ENCODE assay signal across 8 cellular contexts in the genomic region with DNA sequence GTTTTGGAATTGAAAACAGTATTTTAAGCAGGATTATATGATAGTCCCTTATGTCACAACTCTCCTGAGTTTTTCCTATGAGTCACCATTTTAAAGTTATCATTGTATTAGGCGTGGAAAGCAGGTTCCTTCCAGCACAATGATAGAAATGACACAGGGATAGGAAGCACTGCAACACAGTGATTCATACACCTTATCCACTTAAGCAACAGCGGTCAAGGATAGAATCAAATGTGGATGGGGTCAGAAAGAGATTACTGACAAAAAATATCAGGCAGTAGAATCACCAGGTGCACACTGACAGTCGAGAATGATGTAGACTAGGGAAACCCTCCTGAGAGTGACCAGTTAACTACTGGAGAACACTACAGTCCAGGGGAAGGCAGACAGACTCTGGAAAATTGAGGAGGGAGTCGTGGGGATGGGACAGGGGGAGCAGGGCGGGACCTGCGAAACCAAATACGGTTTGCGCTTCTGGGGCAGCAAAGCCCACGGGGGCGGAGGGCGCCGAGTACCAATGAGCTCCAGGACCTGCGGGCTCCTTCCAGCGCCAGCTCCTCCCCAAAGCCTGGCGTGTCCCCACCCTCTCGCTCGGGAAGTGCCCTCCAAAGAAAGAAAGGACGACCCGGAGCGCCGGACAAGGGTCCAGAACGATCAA. TPM values are rescaled to one million over a fixed set of nuclear protein-coding genes. Genes with fewer than 3 reads are reported as not detected.
A peak's percentile ranks its signal among the peaks of the same experiment; 100 is the strongest.
DNase-seq lines count a peak whose midpoint lies in the region; ATAC-seq lines count a peak whose summit lies in the region.

No MANE protein-coding gene starts in this region.

- H3K4me1 ChIP-seq in skeletal muscle satellite cell (ENCODE audit: control insufficient read depth, insufficient read depth, low read length): peaks cover 18% of the 10 kb centered on the region

- DNase-seq in DMS79 (lab: John Stamatoyannopoulos, UW) (peak; percentile 18), NCI-H748 treated with DMSO at 0.1 percent for 48 hours (lab: John Stamatoyannopoulos, UW) (peak; percentile 78), NAMALWA (ENCODE audit: low spot score) (no peak)

- H3K27me3 ChIP-seq in skeletal muscle satellite cell (ENCODE audit: control insufficient read depth, insufficient read depth, low read length): no peaks in the 10 kb centered on the region

- H3K27ac ChIP-seq in angular gyrus (ENCODE audit: low read depth, low read length): peak overlapping the region; percentile 96

- H3K4me2 ChIP-seq in skeletal muscle satellite cell (ENCODE audit: low read length): peak overlapping the region; percentile 88

- no peaks in the 10 kb centered on the region for H3K9me3 ChIP-seq in skeletal muscle satellite cell (replicated peaks; ENCODE audit: low read length)

- H3K9ac ChIP-seq in skeletal muscle satellite cell (ENCODE audit: low read depth, low read length): peak overlapping the region; percentile 91

- peak; percentile 41 for ATAC-seq in GM19397 (IDR thresholded peaks at IDR 0.05; ENCODE audit: unreplicated experiment)
- ATAC-seq in HG03378 (IDR thresholded peaks at IDR 0.05; ENCODE audit: unreplicated experiment): peak; percentile 41

- H3K36me3 ChIP-seq in skeletal muscle satellite cell (ENCODE audit: insufficient read depth, low read length): no peaks in the 10 kb centered on the region

- H3K4me3 ChIP-seq in iPS-11a (ENCODE audit: low read depth, low read length) (peak overlapping the region; percentile 63), skeletal muscle satellite cell (ENCODE audit: low read length) (peak overlapping the region; percentile 87)

RNA-seq across cellular contexts. Expression of a gene that starts 0.5 kb away (rescaled TPM):
- 19.9 and 25.6 TPM in 2 replicates for total RNA-seq in skeletal muscle satellite cell (2012; rRNA removed)

RNA-seq across cellular contexts. Expression of a gene that starts 44.0 kb away (rescaled TPM):
- 15.5 and 18.8 TPM in 2 replicates for total RNA-seq in skeletal muscle satellite cell (2012; rRNA removed)

RNA-seq across cellular contexts. Expression of a gene that starts 44.2 kb away (rescaled TPM):
- total RNA-seq in skeletal muscle satellite cell (2012; rRNA removed): 20.3 and 21.3 TPM in 2 replicates
